ENCODE assay signal across 35 cellular contexts in genomic region chr2:169426069-169426663, GRCh38.
"Had no signal": no experiment of that assay in that cellular context is flagged by ENCODE, and none has a peak within 500 bp of the region (broad histone marks: within the 10 kb centered on the region; RNA-seq: fewer than 3 reads in every experiment).

No MANE protein-coding gene starts in this region.

- H3K4me3 Mint-ChIP-seq: activated CD4-positive, alpha-beta memory T cell treated with anti-CD3 and anti-CD28 coated beads for 36 hours; activated CD4-positive, alpha-beta T cell treated with anti-CD3 and anti-CD28 coated beads for 36 hours; activated CD4-positive, alpha-beta T cell treated with anti-CD3 and anti-CD28 coated beads, Interleukin-2, amount 10 ng/mL, durations not matched to agents 24 days and 14 days; activated CD8-positive, alpha-beta memory T cell treated with anti-CD3 and anti-CD28 coated beads, Interleukin-2, amount 10 ng/mL, durations not matched to agents 7 days and 5 days; activated CD8-positive, alpha-beta T cell treated with anti-CD3 and anti-CD28 coated beads, Interleukin-2, amount 10 ng/mL, durations not matched to agents 7 days and 5 days; activated naive CD4-positive, alpha-beta T cell treated with anti-CD3 and anti-CD28 coated beads for 36 hours; activated naive CD4-positive, alpha-beta T cell treated with anti-CD3 and anti-CD28 coated beads, Interleukin-2, amount 50 U/mL, for 24 hours; activated naive CD8-positive, alpha-beta T cell treated with anti-CD3 and anti-CD28 coated beads for 36 hours; activated naive CD8-positive, alpha-beta T cell treated with anti-CD3 and anti-CD28 coated beads, Interleukin-2, amount 50 U/mL, for 24 hours; activated T-helper 1 cell treated with anti-CD3 and anti-CD28 coated beads, Interleukin-12 subunit alpha, Interleukin-12 subunit beta, Interleukin-2, Interleukin-4 antibody, amounts not matched to agents 30 ng/mL and 10 ng/mL and 1 ng/mL, durations not matched to agents 14 hours and 24 hours and 36 hours; effector memory CD8-positive, alpha-beta T cell; T-cell; T-helper 1 cell treated with Interleukin-12 subunit alpha and Interleukin-12 subunit beta and Interleukin-4 antibody, amounts not matched to agents 30 μg/mL and 1 μg/mL, for 36 hours; T-helper 2 cell treated with Interferon-gamma antibody and Interleukin-4, amounts not matched to agents 5 μg/mL and 100 μg/mL, for 36 hours had no signal

- H3K27ac ChIP-seq: adrenal gland, body of pancreas, esophagus muscularis mucosa, foreskin keratinocyte had no signal

- ATAC-seq: activated CD4-positive, alpha-beta T cell treated with anti-CD3 and anti-CD28 coated beads for 36 hours; activated CD8-positive, alpha-beta memory T cell treated with anti-CD3 and anti-CD28 coated beads, Interleukin-2, amount 10 ng/mL, durations not matched to agents 7 days and 5 days; activated CD8-positive, alpha-beta T cell treated with anti-CD3 and anti-CD28 coated beads, Interleukin-2, amount 10 ng/mL, durations not matched to agents 7 days and 5 days; activated naive CD8-positive, alpha-beta T cell treated with anti-CD3 and anti-CD28 coated beads, Interleukin-2, amount 50 U/mL, for 24 hours; body of pancreas; effector memory CD8-positive, alpha-beta T cell; foreskin keratinocyte; T-cell had no signal

- DNase-seq: activated CD4-positive, alpha-beta memory T cell treated with anti-CD3 and anti-CD28 coated beads for 36 hours; activated CD4-positive, alpha-beta T cell treated with anti-CD3 and anti-CD28 coated beads for 36 hours; activated CD4-positive, alpha-beta T cell treated with anti-CD3 and anti-CD28 coated beads, Interleukin-2, amount 10 ng/mL, durations not matched to agents 24 days and 14 days; activated CD4-positive, CD25-positive, alpha-beta regulatory T cell; activated CD4-positive, CD25-positive, alpha-beta regulatory T cell treated with anti-CD3 and anti-CD28 coated beads, Interleukin-2, amount 50 U/mL, for 72 hours; activated CD8-positive, alpha-beta memory T cell treated with anti-CD3 and anti-CD28 coated beads, Interleukin-2, amount 10 ng/mL, durations not matched to agents 7 days and 5 days; activated CD8-positive, alpha-beta memory T cell treated with anti-CD3 and anti-CD28 coated beads, Interleukin-2, amount 50 U/mL, for 4 hours; activated CD8-positive, alpha-beta T cell treated with anti-CD3 and anti-CD28 coated beads, Interleukin-2, amount 10 ng/mL, durations not matched to agents 7 days and 5 days; activated effector memory CD4-positive, alpha-beta T cell treated with anti-CD3 and anti-CD28 coated beads, Interleukin-2, amount 50 U/mL, for 16 hours; activated naive CD4-positive, alpha-beta T cell treated with anti-CD3 and anti-CD28 coated beads for 36 hours; activated naive CD8-positive, alpha-beta T cell treated with anti-CD3 and anti-CD28 coated beads for 36 hours; activated naive CD8-positive, alpha-beta T cell treated with anti-CD3 and anti-CD28 coated beads, Interleukin-2, amount 50 U/mL, for 24 hours; activated T-cell treated with anti-CD3 and anti-CD28 coated beads, Interleukin-2, amount 50 U/mL, for 1 hour; activated T-cell treated with anti-CD3 and anti-CD28 coated beads, Interleukin-2, amount 50 U/mL, for 48 hours; adrenal gland; amygdala; aorta; body of pancreas; caudate nucleus; cortex of kidney; dermis blood vessel endothelial cell; effector CD4-positive, alpha-beta T cell; effector memory CD8-positive, alpha-beta T cell; erythroblast; foreskin keratinocyte; head of caudate nucleus; T-cell; T1000 had no signal

- H3K36me3 Mint-ChIP-seq: activated CD4-positive, alpha-beta memory T cell treated with anti-CD3 and anti-CD28 coated beads for 36 hours; activated CD8-positive, alpha-beta memory T cell treated with anti-CD3 and anti-CD28 coated beads, Interleukin-2, amount 10 ng/mL, durations not matched to agents 7 days and 5 days; activated naive CD4-positive, alpha-beta T cell treated with anti-CD3 and anti-CD28 coated beads, Interleukin-2, amount 50 U/mL, for 24 hours; activated naive CD8-positive, alpha-beta T cell treated with anti-CD3 and anti-CD28 coated beads for 36 hours; T-cell had no signal

- H3K27me3 ChIP-seq: adrenal gland, body of pancreas, esophagus muscularis mucosa had no signal

- H3K27ac Mint-ChIP-seq: activated CD4-positive, alpha-beta memory T cell treated with anti-CD3 and anti-CD28 coated beads for 36 hours; activated CD4-positive, alpha-beta T cell treated with anti-CD3 and anti-CD28 coated beads for 36 hours; activated CD4-positive, alpha-beta T cell treated with anti-CD3 and anti-CD28 coated beads, Interleukin-2, amount 10 ng/mL, durations not matched to agents 24 days and 14 days; activated CD8-positive, alpha-beta memory T cell treated with anti-CD3 and anti-CD28 coated beads, Interleukin-2, amount 10 ng/mL, durations not matched to agents 7 days and 5 days; activated CD8-positive, alpha-beta T cell treated with anti-CD3 and anti-CD28 coated beads, Interleukin-2, amount 10 ng/mL, durations not matched to agents 7 days and 5 days; activated naive CD4-positive, alpha-beta T cell treated with anti-CD3 and anti-CD28 coated beads for 36 hours; activated naive CD4-positive, alpha-beta T cell treated with anti-CD3 and anti-CD28 coated beads, Interleukin-2, amount 50 U/mL, for 24 hours; activated naive CD8-positive, alpha-beta T cell treated with anti-CD3 and anti-CD28 coated beads for 36 hours; activated naive CD8-positive, alpha-beta T cell treated with anti-CD3 and anti-CD28 coated beads, Interleukin-2, amount 50 U/mL, for 24 hours; activated T-helper 1 cell treated with anti-CD3 and anti-CD28 coated beads, Interleukin-12 subunit alpha, Interleukin-12 subunit beta, Interleukin-2, Interleukin-4 antibody, amounts not matched to agents 30 ng/mL and 10 ng/mL and 1 ng/mL, durations not matched to agents 14 hours and 24 hours and 36 hours; activated T-helper 2 cell treated with anti-CD3 and anti-CD28 coated beads, Interferon-gamma antibody, Interleukin-2, Interleukin-4, amounts not matched to agents 10 μg/mL and 5 μg/mL and 100 μg/mL, durations not matched to agents 14 hours and 24 hours and 36 hours; effector memory CD8-positive, alpha-beta T cell; T-cell; T-helper 1 cell treated with Interleukin-12 subunit alpha and Interleukin-12 subunit beta and Interleukin-4 antibody, amounts not matched to agents 30 μg/mL and 1 μg/mL, for 36 hours; T-helper 2 cell treated with Interferon-gamma antibody and Interleukin-4, amounts not matched to agents 5 μg/mL and 100 μg/mL, for 36 hours had no signal

- H3K4me3 ChIP-seq: adrenal gland, body of pancreas, esophagus muscularis mucosa had no signal

- H3K9me3 Mint-ChIP-seq: activated CD4-positive, alpha-beta memory T cell treated with anti-CD3 and anti-CD28 coated beads for 36 hours; activated CD4-positive, alpha-beta T cell treated with anti-CD3 and anti-CD28 coated beads, Interleukin-2, amount 10 ng/mL, durations not matched to agents 24 days and 14 days; activated naive CD4-positive, alpha-beta T cell treated with anti-CD3 and anti-CD28 coated beads, Interleukin-2, amount 50 U/mL, for 24 hours; activated naive CD8-positive, alpha-beta T cell treated with anti-CD3 and anti-CD28 coated beads for 36 hours; activated naive CD8-positive, alpha-beta T cell treated with anti-CD3 and anti-CD28 coated beads, Interleukin-2, amount 50 U/mL, for 24 hours; activated T-helper 1 cell treated with anti-CD3 and anti-CD28 coated beads, Interleukin-12 subunit alpha, Interleukin-12 subunit beta, Interleukin-2, Interleukin-4 antibody, amounts not matched to agents 30 ng/mL and 10 ng/mL and 1 ng/mL, durations not matched to agents 14 hours and 24 hours and 36 hours; activated T-helper 2 cell treated with anti-CD3 and anti-CD28 coated beads, Interferon-gamma antibody, Interleukin-2, Interleukin-4, amounts not matched to agents 10 μg/mL and 5 μg/mL and 100 μg/mL, durations not matched to agents 14 hours and 24 hours and 36 hours; effector memory CD8-positive, alpha-beta T cell; T-helper 1 cell treated with Interleukin-12 subunit alpha and Interleukin-12 subunit beta and Interleukin-4 antibody, amounts not matched to agents 30 μg/mL and 1 μg/mL, for 36 hours; T-helper 2 cell treated with Interferon-gamma antibody and Interleukin-4, amounts not matched to agents 5 μg/mL and 100 μg/mL, for 36 hours had no signal

- H3K36me3 ChIP-seq: adrenal gland, esophagus muscularis mucosa had no signal

- H3K4me1 Mint-ChIP-seq: activated CD4-positive, alpha-beta T cell treated with anti-CD3 and anti-CD28 coated beads for 36 hours; activated CD4-positive, alpha-beta T cell treated with anti-CD3 and anti-CD28 coated beads, Interleukin-2, amount 10 ng/mL, durations not matched to agents 24 days and 14 days; activated CD8-positive, alpha-beta memory T cell treated with anti-CD3 and anti-CD28 coated beads, Interleukin-2, amount 10 ng/mL, durations not matched to agents 7 days and 5 days; activated naive CD4-positive, alpha-beta T cell treated with anti-CD3 and anti-CD28 coated beads, Interleukin-2, amount 50 U/mL, for 24 hours; activated naive CD8-positive, alpha-beta T cell treated with anti-CD3 and anti-CD28 coated beads for 36 hours; activated naive CD8-positive, alpha-beta T cell treated with anti-CD3 and anti-CD28 coated beads, Interleukin-2, amount 50 U/mL, for 24 hours; T-cell had no signal

- FAIRE-seq: colon had no signal

- H3K9me3 ChIP-seq: adrenal gland, body of pancreas had no signal

- H3K4me1 ChIP-seq: adrenal gland, body of pancreas, esophagus muscularis mucosa, foreskin keratinocyte had no signal
